ENCODE assay signal across 30 cellular contexts in genomic region chr3:124602986-124603627, GRCh38.
"Had no signal": no experiment of that assay in that cellular context is flagged by ENCODE, and none has a peak within 500 bp of the region (broad histone marks: within the 10 kb centered on the region; RNA-seq: fewer than 3 reads in every experiment).

No MANE protein-coding gene starts in this region.

- H3K36me3 ChIP-seq: adrenal gland, gastroesophageal sphincter, neutrophil, ovary, spleen, transverse colon had no signal

- DNase-seq: activated CD4-positive, alpha-beta T cell treated with anti-CD3 and anti-CD28 coated beads for 4 hours; activated CD4-positive, alpha-beta T cell treated with anti-CD3 and anti-CD28 coated beads, Interleukin-2, amount 50 U/mL, for 48 hours; activated CD8-positive, alpha-beta memory T cell treated with anti-CD3 and anti-CD28 coated beads for 24 hours; activated effector memory CD4-positive, alpha-beta T cell treated with Interleukin-2 at 50 U/mL for 16 hours; activated naive CD4-positive, alpha-beta T cell treated with Interleukin-2 at 50 U/mL for 16 hours; activated naive CD8-positive, alpha-beta T cell treated with anti-CD3 and anti-CD28 coated beads for 36 hours; adrenal gland; aorta; caudate nucleus; cortex of kidney; effector memory CD8-positive, alpha-beta T cell; erythroblast; hypothalamus; immature natural killer cell; kidney; mesendoderm; mucosa of descending colon; nephron progenitor cell; ovary; retina; spleen; stimulated activated naive CD4-positive, alpha-beta T cell; T-helper 9 cell; testis; transverse colon had no signal

- H3K27ac ChIP-seq: adrenal gland, gastroesophageal sphincter, neutrophil, ovary, spleen, testis, transverse colon, VCaP had no signal

- H3K27me3 ChIP-seq: adrenal gland, gastroesophageal sphincter, ovary, spleen, testis, transverse colon had no signal

- H3K9me3 ChIP-seq: adrenal gland, gastroesophageal sphincter, mucosa of descending colon, neutrophil, ovary, spleen, testis, transverse colon had no signal

- H3K4me3 ChIP-seq: adrenal gland, gastroesophageal sphincter, lung, mucosa of descending colon, ovary, spleen, testis, transverse colon had no signal

- ATAC-seq: effector memory CD8-positive, alpha-beta T cell; gastroesophageal sphincter; left lobe of liver; mucosa of descending colon had no signal

- H3K4me1 ChIP-seq: gastroesophageal sphincter, testis had no signal
